In genomic region chr14:49950275-49951250, GRCh38 we compare ENCODE assay signal across 8 cellular contexts. TPM values are rescaled to one million over a fixed set of nuclear protein-coding genes. Genes with fewer than 3 reads are reported as not detected.
DNase-seq lines count a peak whose midpoint lies in the region; ATAC-seq and TF ChIP-seq lines count a peak whose summit lies in the region.

No MANE protein-coding gene starts in this region.

- no peaks in the 10 kb centered on the region for H3K36me3 Mint-ChIP-seq in activated T-cell treated with anti-CD3 and anti-CD28 coated beads, Interleukin-2, amount 50 U/mL, for 24 hours (ENCODE audit: low read depth)

- H3K9me3 ChIP-seq in OCI-LY7 (ENCODE audit: low read length) (no peaks in the 10 kb centered on the region), upper lobe of left lung (no peaks in the 10 kb centered on the region)

- no peak overlapping the region for H3K4me3 Mint-ChIP-seq in activated T-cell treated with anti-CD3 and anti-CD28 coated beads, Interleukin-2, amount 50 U/mL, for 24 hours

- POLR2A ChIA-PET in OCI-LY7 (lab: Charles Lee), result interaction anchor here (0.8 to 5.4 kb wide), 7 partner anchors 9 to 82 kb away, joined by 3 to 28 read pairs (median 5); no protein-coding TSS in a partner anchor

- WGBS in upper lobe of left lung, 2 donors, result 82 to 88% methylated on average over 4 of the region's 4 CpGs

- peak overlapping the region; percentile 72 for H3K27ac Mint-ChIP-seq in activated T-cell treated with anti-CD3 and anti-CD28 coated beads, Interleukin-2, amount 50 U/mL, for 24 hours

- no peaks in the 10 kb centered on the region for H3K27me3 ChIP-seq in upper lobe of left lung

- TF ChIP-seq CTCF in OCI-LY7 (conservative IDR thresholded peaks at IDR 0.05; ENCODE audit: low read length), result no peak
- TF ChIP-seq CTCF in upper lobe of left lung (IDR thresholded peaks at IDR 0.05), result no peak

- intact Hi-C loops in OCI-LY7 (cut with micrococcal nuclease; ENCODE audit: unreplicated experiment), result no loop called here

- ATAC-seq in esophagus mucosa, result peak; percentile 93
- ATAC-seq in upper lobe of left lung (ENCODE audit: low FRiP score in 2 of 2), result peak; percentile 41 to 77

- no peak for TF ChIP-seq EP300 in upper lobe of left lung (IDR thresholded peaks at IDR 0.05)

- no peaks in the 10 kb centered on the region for H3K36me3 ChIP-seq in OCI-LY7 (ENCODE audit: insufficient read depth, low read length)
- H3K36me3 ChIP-seq in upper lobe of left lung, result no peaks in the 10 kb centered on the region

- DNase-seq in activated T-cell treated with anti-CD3 and anti-CD28 coated beads, Interleukin-2, amount 50 U/mL, for 24 hours, result no peak
- no peak for DNase-seq in activated T-cell treated with anti-CD3 and anti-CD28 coated beads, Interleukin-2, amount 50 U/mL, for 1 hour
- DNase-seq in OCI-LY7 (ENCODE audit: low spot score), result no peak
- DNase-seq in upper lobe of left lung, result peak in 1 of 2 donors; percentile 88
- DNase-seq in GF-D8 (lab: John Stamatoyannopoulos, UW), result no peak
- no peak for DNase-seq in stimulated activated CD4-positive, alpha-beta T cell treated with anti-CD3 and anti-CD28 coated beads, Interleukin-15, amount 100 ng/mL, for 24 hours
- no peak for DNase-seq in activated CD4-positive, alpha-beta T cell treated with anti-CD3 and anti-CD28 coated beads for 1 hour

- H3K4me3 ChIP-seq in OCI-LY7 (ENCODE audit: low read depth, low read length, poor library complexity, severe bottlenecking) (no peak overlapping the region), upper lobe of left lung (no peak overlapping the region)

- H3K27ac ChIP-seq in OCI-LY7 (ENCODE audit: low read depth, low read length, poor library complexity, severe bottlenecking) (no peak overlapping the region), upper lobe of left lung (peak overlapping the region in 2 of 4 donors; percentile 34 to 58)

- no peaks in the 10 kb centered on the region for H4K20me1 ChIP-seq in OCI-LY7 (ENCODE audit: insufficient read depth, low read length)

- H3K4me1 Mint-ChIP-seq in activated T-cell treated with anti-CD3 and anti-CD28 coated beads, Interleukin-2, amount 50 U/mL, for 24 hours (ENCODE audit: low read depth), result peaks cover 55% of the 10 kb centered on the region

- peak overlapping the region; percentile 64; the same call in 1 of the 2 replicates for H2AFZ ChIP-seq in OCI-LY7 (ENCODE audit: low read length)

- CTCF ChIA-PET in OCI-LY7 (lab: Charles Lee; ENCODE audit: unreplicated experiment), result interaction anchor here (1.2 kb wide), 1 partner anchor 10 kb away, joined by 3 read pairs; no protein-coding TSS in a partner anchor

- peaks cover 37% of the 10 kb centered on the region for H3K4me1 ChIP-seq in OCI-LY7 (ENCODE audit: insufficient read depth, low read length, poor library complexity, severe bottlenecking)
- peaks cover 18 to 26% (median 24%) of the 10 kb centered on the region in 4 donors for H3K4me1 ChIP-seq in upper lobe of left lung

- TF ChIP-seq POLR2A in upper lobe of left lung (IDR thresholded peaks at IDR 0.05), result no peak

- H3K9me3 Mint-ChIP-seq in activated T-cell treated with anti-CD3 and anti-CD28 coated beads, Interleukin-2, amount 50 U/mL, for 24 hours, result no peaks in the 10 kb centered on the region

- no peaks in the 10 kb centered on the region for H3K9me2 ChIP-seq in OCI-LY7 (ENCODE audit: insufficient read depth, low read length)

- H3K79me2 ChIP-seq in OCI-LY7 (ENCODE audit: insufficient read depth, low read depth, low read length), result no peaks in the 10 kb centered on the region

- BruUV-seq in OCI-LY7 (replicated peaks; lab: Mats Ljungman, UMichigan), result no TSS peak

- no peaks in the 10 kb centered on the region for H3K27me3 Mint-ChIP-seq in activated T-cell treated with anti-CD3 and anti-CD28 coated beads, Interleukin-2, amount 50 U/mL, for 24 hours

- H3K4me2 ChIP-seq in OCI-LY7 (ENCODE audit: low read length), result peak overlapping the region; percentile 16; the same call in 1 of the 2 replicates

RNA-seq across cellular contexts. Expression of gene ARF6, which starts 57.7 kb away (rescaled TPM):
- 47.6 and 51.0 TPM in 2 replicates for total RNA-seq in OCI-LY7 (2014; rRNA removed; shearing (Covaris generic))
- total RNA-seq in OCI-LY7 (2022) (69.1 and 73.0 TPM in 2 replicates), esophagus mucosa (144 TPM), upper lobe of left lung (10 to 100 TPM; 21.0 to 81.8 (median 61.0) TPM)
